ENCODE assay signal across 3 cellular contexts in the genomic region with DNA sequence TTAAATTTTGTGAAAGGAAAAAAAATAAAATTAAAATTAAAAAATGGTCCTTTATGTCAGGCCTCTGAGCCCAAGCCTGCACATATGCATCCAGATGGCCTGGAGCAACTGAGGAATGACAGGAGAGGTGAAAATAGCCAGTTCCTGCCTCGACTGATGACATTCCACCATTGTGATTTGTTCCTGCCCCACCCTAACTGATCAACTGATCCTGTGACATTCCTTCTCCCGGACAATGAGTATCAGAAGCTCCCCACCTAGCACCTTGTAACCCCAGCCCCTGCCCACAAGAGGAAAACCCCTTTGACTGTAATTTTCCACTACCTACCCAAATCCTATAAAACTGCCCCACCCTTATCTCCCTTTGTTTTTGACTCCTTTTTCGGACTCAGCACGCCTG.
"Had no signal": no experiment of that assay in that cellular context is flagged by ENCODE, and none has a peak within 500 bp of the region (broad histone marks: within the 10 kb centered on the region; RNA-seq: fewer than 3 reads in every experiment).

No MANE protein-coding gene starts in this region.

- ATAC-seq: K562 had no signal

- DNase-seq: HCEC 1CT, IMR-90 had no signal
